Comparison of ENCODE assay signal across 1 cellular context in the genomic region with DNA sequence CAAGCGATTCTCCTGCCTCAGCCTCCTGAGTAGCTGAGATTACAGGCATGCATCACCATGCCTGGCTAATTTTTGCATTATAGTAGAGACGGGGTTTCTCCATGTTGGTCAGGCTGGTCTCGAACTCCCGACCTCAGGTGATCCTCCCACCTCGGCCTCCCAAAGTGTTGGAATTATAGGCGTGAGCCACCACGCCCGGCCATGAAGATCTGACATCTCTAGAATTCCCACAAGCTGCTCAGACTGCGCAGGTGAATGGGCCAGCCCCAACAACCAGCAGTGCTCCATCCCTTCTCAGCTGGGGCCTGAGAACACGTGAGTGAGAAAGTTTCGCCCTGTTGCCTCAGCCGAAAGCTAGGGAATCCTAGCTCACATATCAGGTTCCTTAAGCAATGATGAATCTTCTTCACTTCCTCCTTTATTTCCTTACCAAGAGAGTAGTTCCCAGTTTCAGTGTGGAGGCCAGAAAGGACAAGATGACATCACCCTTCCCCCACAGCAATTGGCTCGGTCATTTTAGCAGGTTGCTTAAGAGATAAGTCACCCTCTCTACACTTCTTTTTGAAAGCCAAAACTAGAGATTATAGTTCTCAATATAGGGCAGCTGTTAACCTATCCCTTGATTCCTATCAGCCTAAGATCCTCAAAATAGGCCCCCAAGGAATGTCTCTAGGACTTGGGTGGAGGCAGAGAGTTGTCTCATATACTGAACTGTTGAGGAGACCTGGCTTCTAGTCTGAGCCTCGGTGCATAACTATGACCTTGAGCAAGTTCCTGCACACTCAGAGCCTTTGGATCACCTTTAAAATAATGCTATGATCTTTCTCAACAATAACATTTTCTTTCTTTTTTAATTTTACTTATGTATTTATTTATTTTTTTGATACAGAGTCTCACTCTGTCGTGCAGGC.
TF ChIP-seq lines count a peak whose summit lies in the region.

No MANE protein-coding gene starts in this region.

TF ChIP-seq in IMR-90, 13 proteins besides CTCF, POLR2A, EP300 and RAD21:
- TF ChIP-seq BHLHE40 (IDR thresholded peaks at IDR 0.05; ENCODE audit: low read depth, low read length) (no peak), FOS (IDR thresholded peaks at IDR 0.05; ENCODE audit: low read depth, low read length) (no peak), RFX5 (IDR thresholded peaks at IDR 0.05; ENCODE audit: low read depth, low read length) (no peak), NFE2L2 (IDR thresholded peaks at IDR 0.05; ENCODE audit: low read depth, low read length) (no peak), MAFK (IDR thresholded peaks at IDR 0.05; ENCODE audit: low read depth, low read length) (no peak), MAZ (IDR thresholded peaks at IDR 0.05; ENCODE audit: borderline replicate concordance, low read depth, low read length) (no peak), SMC3 (IDR thresholded peaks at IDR 0.05; ENCODE audit: low read depth, low read length) (no peak)
- TF ChIP-seq, protein P1, sequence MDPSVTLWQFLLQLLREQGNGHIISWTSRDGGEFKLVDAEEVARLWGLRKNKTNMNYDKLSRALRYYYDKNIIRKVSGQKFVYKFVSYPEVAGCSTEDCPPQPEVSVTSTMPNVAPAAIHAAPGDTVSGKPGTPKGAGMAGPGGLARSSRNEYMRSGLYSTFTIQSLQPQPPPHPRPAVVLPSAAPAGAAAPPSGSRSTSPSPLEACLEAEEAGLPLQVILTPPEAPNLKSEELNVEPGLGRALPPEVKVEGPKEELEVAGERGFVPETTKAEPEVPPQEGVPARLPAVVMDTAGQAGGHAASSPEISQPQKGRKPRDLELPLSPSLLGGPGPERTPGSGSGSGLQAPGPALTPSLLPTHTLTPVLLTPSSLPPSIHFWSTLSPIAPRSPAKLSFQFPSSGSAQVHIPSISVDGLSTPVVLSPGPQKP (IDR thresholded peaks at IDR 0.05; ENCODE audit: borderline replicate concordance, low read depth, low read length), result no peak
